In genomic region chr4:85051526-85051925, GRCh38 we compare ENCODE assay signal across 28 cellular contexts.
"Had no signal": no experiment of that assay in that cellular context is flagged by ENCODE, and none has a peak within 500 bp of the region (broad histone marks: within the 10 kb centered on the region; RNA-seq: fewer than 3 reads in every experiment).

No MANE protein-coding gene starts in this region.

- FAIRE-seq: urothelium cell line had no signal

- H3K27ac Mint-ChIP-seq: stimulated activated effector memory CD8-positive, alpha-beta T cell treated with anti-CD3 and anti-CD28 coated beads, Interleukin-12 subunit alpha, Interleukin-12 subunit beta, amount 100 ng/mL, for 72 hours; stimulated activated memory B cell treated with anti-CD40 and anti-IgM and Interleukin-4, amounts not matched to agents 10 μg/mL and 1 μg/mL and 100 μg/mL, for 72 hours; stimulated activated naive B cell treated with anti-CD40 and anti-IgM and Interleukin-4, amounts not matched to agents 10 μg/mL and 1 μg/mL and 100 μg/mL, for 72 hours; stimulated activated naive CD8-positive, alpha-beta T cell treated with anti-CD3 and anti-CD28 coated beads, Interleukin-15, amount 100 ng/mL, for 72 hours; stimulated activated naive CD8-positive, alpha-beta T cell treated with anti-CD3 and anti-CD28 coated beads, Interleukin-15, Interleukin-2, amounts not matched to agents 100 ng/mL and 50 ng/mL, for 24 hours; type B pancreatic cell had no signal

- H3K36me3 Mint-ChIP-seq: stimulated activated effector memory CD8-positive, alpha-beta T cell treated with anti-CD3 and anti-CD28 coated beads, Interleukin-12 subunit alpha, Interleukin-12 subunit beta, amount 100 ng/mL, for 72 hours; stimulated activated memory B cell treated with anti-CD40 and anti-IgM and Interleukin-4, amounts not matched to agents 10 μg/mL and 1 μg/mL and 100 μg/mL, for 72 hours; stimulated activated naive B cell treated with anti-CD40 and anti-IgM and Interleukin-4, amounts not matched to agents 10 μg/mL and 1 μg/mL and 100 μg/mL, for 72 hours; type B pancreatic cell had no signal

- ATAC-seq: stimulated activated effector memory CD8-positive, alpha-beta T cell treated with anti-CD3 and anti-CD28 coated beads, Interleukin-12 subunit alpha, Interleukin-12 subunit beta, amount 100 ng/mL, for 72 hours; stimulated activated memory B cell treated with anti-CD40 and anti-IgM and Interleukin-4, amounts not matched to agents 10 μg/mL and 1 μg/mL and 100 μg/mL, for 72 hours; stimulated activated naive B cell treated with anti-CD40 and anti-IgM and Interleukin-4, amounts not matched to agents 10 μg/mL and 1 μg/mL and 100 μg/mL, for 72 hours; stimulated activated naive CD8-positive, alpha-beta T cell treated with anti-CD3 and anti-CD28 coated beads, Interleukin-15, amount 100 ng/mL, for 72 hours; stimulated activated naive CD8-positive, alpha-beta T cell treated with anti-CD3 and anti-CD28 coated beads, Interleukin-15, Interleukin-2, amounts not matched to agents 100 U/mL and 50 U/mL, for 24 hours; upper lobe of right lung had no signal

- H3K4me3 ChIP-seq: stomach, suprapubic skin, testis, thoracic aorta, thyroid gland, tibial artery, tibial nerve, transverse colon, upper lobe of left lung, upper lobe of right lung, uterus, vagina had no signal

- H3K36me3 ChIP-seq: stomach, suprapubic skin, thoracic aorta, thyroid gland, tibial artery, tibial nerve, transverse colon, upper lobe of left lung, upper lobe of right lung, uterus, vagina had no signal

- H3K9me3 Mint-ChIP-seq: type B pancreatic cell had no signal

- H3K27me3 Mint-ChIP-seq: stimulated activated naive CD8-positive, alpha-beta T cell treated with anti-CD3 and anti-CD28 coated beads, Interleukin-15, amount 100 ng/mL, for 72 hours; stimulated activated naive CD8-positive, alpha-beta T cell treated with anti-CD3 and anti-CD28 coated beads, Interleukin-15, Interleukin-2, amounts not matched to agents 100 ng/mL and 50 ng/mL, for 24 hours; type B pancreatic cell had no signal

- H3K4me1 Mint-ChIP-seq: stimulated activated effector memory CD8-positive, alpha-beta T cell treated with anti-CD3 and anti-CD28 coated beads, Interleukin-12 subunit alpha, Interleukin-12 subunit beta, amount 100 ng/mL, for 72 hours; stimulated activated memory B cell treated with anti-CD40 and anti-IgM and Interleukin-4, amounts not matched to agents 10 μg/mL and 1 μg/mL and 100 μg/mL, for 72 hours; stimulated activated naive B cell treated with anti-CD40 and anti-IgM and Interleukin-4, amounts not matched to agents 10 μg/mL and 1 μg/mL and 100 μg/mL, for 72 hours; stimulated activated naive CD8-positive, alpha-beta T cell treated with anti-CD3 and anti-CD28 coated beads, Interleukin-15, amount 100 ng/mL, for 72 hours had no signal

- H3K9me3 ChIP-seq: suprapubic skin, testis, thyroid gland, tibial artery, transverse colon, upper lobe of left lung, upper lobe of right lung, vagina had no signal

- H3K27ac ChIP-seq: stomach, suprapubic skin, testis, thoracic aorta, thyroid gland, tibial artery, tibial nerve, transverse colon, upper lobe of left lung, upper lobe of right lung, uterus, vagina had no signal

- H3K4me3 Mint-ChIP-seq: stimulated activated effector memory CD8-positive, alpha-beta T cell treated with anti-CD3 and anti-CD28 coated beads, Interleukin-12 subunit alpha, Interleukin-12 subunit beta, amount 100 ng/mL, for 72 hours; stimulated activated memory B cell treated with anti-CD40 and anti-IgM and Interleukin-4, amounts not matched to agents 10 μg/mL and 1 μg/mL and 100 μg/mL, for 72 hours; stimulated activated naive B cell treated with anti-CD40 and anti-IgM and Interleukin-4, amounts not matched to agents 10 μg/mL and 1 μg/mL and 100 μg/mL, for 72 hours; stimulated activated naive CD8-positive, alpha-beta T cell treated with anti-CD3 and anti-CD28 coated beads, Interleukin-15, amount 100 ng/mL, for 72 hours; stimulated activated naive CD8-positive, alpha-beta T cell treated with anti-CD3 and anti-CD28 coated beads, Interleukin-15, Interleukin-2, amounts not matched to agents 100 ng/mL and 50 ng/mL, for 24 hours; type B pancreatic cell had no signal

- H3K27me3 ChIP-seq: stomach, suprapubic skin, testis, thyroid gland, tibial artery, tibial nerve, transverse colon, upper lobe of left lung, upper lobe of right lung, uterus, vagina had no signal

- H3K4me1 ChIP-seq: stomach, suprapubic skin, testis, thyroid gland, tibial artery, tibial nerve, transverse colon, upper lobe of left lung, upper lobe of right lung, uterus, vagina had no signal

- DNase-seq: stimulated activated CD4-positive, alpha-beta T cell treated with anti-CD3 and anti-CD28 coated beads, Interleukin-2, amount 100 ng/mL, for 48 hours; stimulated activated CD4-positive, alpha-beta T cell treated with anti-CD3 and anti-CD28 coated beads, Interleukin-4, amount 100 ng/mL, for 1 hour; stimulated activated CD4-positive, alpha-beta T cell treated with anti-CD3 and anti-CD28 coated beads, Interleukin-4, amount 100 ng/mL, for 24 hours; stimulated activated CD8-positive, alpha-beta memory T cell treated with anti-CD3 and anti-CD28 coated beads, Interleukin-4, amount 100 ng/mL, for 48 hours; stimulated activated naive B cell treated with anti-CD40 and anti-IgM and Interleukin-4, amounts not matched to agents 10 μg/mL and 1 μg/mL and 100 μg/mL, for 72 hours; stimulated activated naive CD4-positive, alpha-beta T cell; stimulated activated naive CD4-positive, alpha-beta T cell treated with Interleukin-2 at 50 U/mL for 16 hours; stimulated activated naive CD8-positive, alpha-beta T cell treated with anti-CD3 and anti-CD28 coated beads, Interleukin-15, amount 100 ng/mL, for 72 hours; stimulated activated naive CD8-positive, alpha-beta T cell treated with anti-CD3 and anti-CD28 coated beads, Interleukin-15, Interleukin-2, amounts not matched to agents 100 U/mL and 50 U/mL, for 24 hours; stomach; substantia nigra; testis; thyroid gland; tibial artery; transverse colon; trophoblast cell; upper lobe of left lung; upper lobe of right lung; uterus had no signal
